1 cellular context compared by ENCODE assay signal in genomic region chr18:11851156-11852047, GRCh38.
TF ChIP-seq lines count a peak whose summit lies in the region.

Gene CHMP1B, plus strand, starts transcription at chr18:11851413. Its CDS starts 99 bp downstream, at chr18:11851512.

TF ChIP-seq in K562, 482 proteins besides CTCF, POLR2A, EP300 and RAD21 (continued from another document and continues in another):
- TF ChIP-seq DMBX1 (CRISPR knock-in tag; IDR thresholded peaks at IDR 0.05; ENCODE audit: borderline replicate concordance) (no peak), RBFOX2 (IDR thresholded peaks at IDR 0.05; ENCODE audit: low read depth, low read length) (peak; percentile 97), FOSL1 (tag; conservative IDR thresholded peaks at IDR 0.05) (peak; percentile 43; the same call in 1 of the 2 replicates), MAZ (CRISPR knock-in tag; conservative IDR thresholded peaks at IDR 0.05 in 1 of 2, IDR thresholded peaks at IDR 0.05 in 1 of 2) (peak; percentile 77 to 85; a peak in 3 of 4 replicates), EHMT2 (IDR thresholded peaks at IDR 0.05) (no peak), ZFP30 (CRISPR knock-in tag; IDR thresholded peaks at IDR 0.05; ENCODE audit: borderline replicate concordance) (no peak), ELF2 (CRISPR knock-in tag; IDR thresholded peaks at IDR 0.05) (peak; percentile 99), SP2 (IDR thresholded peaks at IDR 0.05; ENCODE audit: extremely low read depth, low read depth, low read length, poor library complexity, severe bottlenecking) (no peak), ZNF431 (CRISPR knock-in tag; IDR thresholded peaks at IDR 0.05) (no peak), PRDM10 (IDR thresholded peaks at IDR 0.05; ENCODE audit: partially characterized antibody) (peak; percentile 69), ZNF507 (tag; conservative IDR thresholded peaks at IDR 0.05) (no peak), BMI1 (IDR thresholded peaks at IDR 0.05; ENCODE audit: low read length) (no peak), MAFF (IDR thresholded peaks at IDR 0.05; ENCODE audit: low read length) (no peak), POLR2H (tag; IDR thresholded peaks at IDR 0.05; ENCODE audit: low read depth) (peak; percentile 91), MLX (CRISPR knock-in tag; conservative IDR thresholded peaks at IDR 0.05) (0 out of 4 replicates have a peak, but pooled peaks of 1 of the 2 experiments have one; percentile 53), CBX2 (IDR thresholded peaks at IDR 0.05; ENCODE audit: insufficient read depth, low read length, poor library complexity, severe bottlenecking) (no peak), YY1 (IDR thresholded peaks at IDR 0.05; ENCODE audit: borderline replicate concordance in 1 of 3, control insufficient read depth in 1 of 3, extremely low read depth in 1 of 3, insufficient read depth in 3 of 3, insufficient read length in 1 of 3, insufficient replicate concordance in 2 of 3, low read depth in 1 of 3, low read length in 2 of 3) (peak in 2 of 3 experiments; percentile 77 to 88), SIX5 (IDR thresholded peaks at IDR 0.05; ENCODE audit: borderline replicate concordance in 1 of 2, insufficient read depth in 1 of 2, low read depth in 1 of 2, low read length in 2 of 2) (peak; percentile 19 to 33; a peak in 2 of 4 replicates), CSDE1 (IDR thresholded peaks at IDR 0.05) (peak in 1 of 2 experiments; percentile 68; a peak in 2 of 4 replicates), ZNF592 (IDR thresholded peaks at IDR 0.05) (no peak), TFAP4 (CRISPR knock-in tag; IDR thresholded peaks at IDR 0.05; ENCODE audit: borderline replicate concordance) (peak; percentile 61; the same call in 1 of the 2 replicates), GABPB1 (CRISPR knock-in tag; IDR thresholded peaks at IDR 0.05) (peak; percentile 71; the same call in 1 of the 2 replicates), SETDB1 (IDR thresholded peaks at IDR 0.05; ENCODE audit: low read length) (no peak), MYC (IDR thresholded peaks at IDR 0.05; ENCODE audit: low read depth, low read length) (peak; percentile 75), MYC (CRISPR knock-in tag; IDR thresholded peaks at IDR 0.05; ENCODE audit: borderline replicate concordance, low read depth) (no peak), JUNB (CRISPR knock-in tag; conservative IDR thresholded peaks at IDR 0.05) (peak; percentile 83), GMEB1 (CRISPR knock-in tag; IDR thresholded peaks at IDR 0.05) (peak; percentile 98), SMARCC2 (IDR thresholded peaks at IDR 0.05; ENCODE audit: low read depth) (no peak)
- TF ChIP-seq, protein P1, sequence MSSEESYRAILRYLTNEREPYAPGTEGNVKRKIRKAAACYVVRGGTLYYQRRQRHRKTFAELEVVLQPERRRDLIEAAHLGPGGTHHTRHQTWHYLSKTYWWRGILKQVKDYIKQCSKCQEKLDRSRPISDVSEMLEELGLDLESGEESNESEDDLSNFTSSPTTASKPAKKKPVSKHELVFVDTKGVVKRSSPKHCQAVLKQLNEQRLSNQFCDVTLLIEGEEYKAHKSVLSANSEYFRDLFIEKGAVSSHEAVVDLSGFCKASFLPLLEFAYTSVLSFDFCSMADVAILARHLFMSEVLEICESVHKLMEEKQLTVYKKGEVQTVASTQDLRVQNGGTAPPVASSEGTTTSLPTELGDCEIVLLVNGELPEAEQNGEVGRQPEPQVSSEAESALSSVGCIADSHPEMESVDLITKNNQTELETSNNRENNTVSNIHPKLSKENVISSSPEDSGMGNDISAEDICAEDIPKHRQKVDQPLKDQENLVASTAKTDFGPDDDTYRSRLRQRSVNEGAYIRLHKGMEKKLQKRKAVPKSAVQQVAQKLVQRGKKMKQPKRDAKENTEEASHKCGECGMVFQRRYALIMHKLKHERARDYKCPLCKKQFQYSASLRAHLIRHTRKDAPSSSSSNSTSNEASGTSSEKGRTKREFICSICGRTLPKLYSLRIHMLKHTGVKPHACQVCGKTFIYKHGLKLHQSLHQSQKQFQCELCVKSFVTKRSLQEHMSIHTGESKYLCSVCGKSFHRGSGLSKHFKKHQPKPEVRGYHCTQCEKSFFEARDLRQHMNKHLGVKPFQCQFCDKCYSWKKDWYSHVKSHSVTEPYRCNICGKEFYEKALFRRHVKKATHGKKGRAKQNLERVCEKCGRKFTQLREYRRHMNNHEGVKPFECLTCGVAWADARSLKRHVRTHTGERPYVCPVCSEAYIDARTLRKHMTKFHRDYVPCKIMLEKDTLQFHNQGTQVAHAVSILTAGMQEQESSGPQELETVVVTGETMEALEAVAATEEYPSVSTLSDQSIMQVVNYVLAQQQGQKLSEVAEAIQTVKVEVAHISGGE (CRISPR knock-in tag; IDR thresholded peaks at IDR 0.05), result peak in 1 of 3 experiments; percentile 54; a peak in 1 of 6 replicates
- TF ChIP-seq, protein P2, sequence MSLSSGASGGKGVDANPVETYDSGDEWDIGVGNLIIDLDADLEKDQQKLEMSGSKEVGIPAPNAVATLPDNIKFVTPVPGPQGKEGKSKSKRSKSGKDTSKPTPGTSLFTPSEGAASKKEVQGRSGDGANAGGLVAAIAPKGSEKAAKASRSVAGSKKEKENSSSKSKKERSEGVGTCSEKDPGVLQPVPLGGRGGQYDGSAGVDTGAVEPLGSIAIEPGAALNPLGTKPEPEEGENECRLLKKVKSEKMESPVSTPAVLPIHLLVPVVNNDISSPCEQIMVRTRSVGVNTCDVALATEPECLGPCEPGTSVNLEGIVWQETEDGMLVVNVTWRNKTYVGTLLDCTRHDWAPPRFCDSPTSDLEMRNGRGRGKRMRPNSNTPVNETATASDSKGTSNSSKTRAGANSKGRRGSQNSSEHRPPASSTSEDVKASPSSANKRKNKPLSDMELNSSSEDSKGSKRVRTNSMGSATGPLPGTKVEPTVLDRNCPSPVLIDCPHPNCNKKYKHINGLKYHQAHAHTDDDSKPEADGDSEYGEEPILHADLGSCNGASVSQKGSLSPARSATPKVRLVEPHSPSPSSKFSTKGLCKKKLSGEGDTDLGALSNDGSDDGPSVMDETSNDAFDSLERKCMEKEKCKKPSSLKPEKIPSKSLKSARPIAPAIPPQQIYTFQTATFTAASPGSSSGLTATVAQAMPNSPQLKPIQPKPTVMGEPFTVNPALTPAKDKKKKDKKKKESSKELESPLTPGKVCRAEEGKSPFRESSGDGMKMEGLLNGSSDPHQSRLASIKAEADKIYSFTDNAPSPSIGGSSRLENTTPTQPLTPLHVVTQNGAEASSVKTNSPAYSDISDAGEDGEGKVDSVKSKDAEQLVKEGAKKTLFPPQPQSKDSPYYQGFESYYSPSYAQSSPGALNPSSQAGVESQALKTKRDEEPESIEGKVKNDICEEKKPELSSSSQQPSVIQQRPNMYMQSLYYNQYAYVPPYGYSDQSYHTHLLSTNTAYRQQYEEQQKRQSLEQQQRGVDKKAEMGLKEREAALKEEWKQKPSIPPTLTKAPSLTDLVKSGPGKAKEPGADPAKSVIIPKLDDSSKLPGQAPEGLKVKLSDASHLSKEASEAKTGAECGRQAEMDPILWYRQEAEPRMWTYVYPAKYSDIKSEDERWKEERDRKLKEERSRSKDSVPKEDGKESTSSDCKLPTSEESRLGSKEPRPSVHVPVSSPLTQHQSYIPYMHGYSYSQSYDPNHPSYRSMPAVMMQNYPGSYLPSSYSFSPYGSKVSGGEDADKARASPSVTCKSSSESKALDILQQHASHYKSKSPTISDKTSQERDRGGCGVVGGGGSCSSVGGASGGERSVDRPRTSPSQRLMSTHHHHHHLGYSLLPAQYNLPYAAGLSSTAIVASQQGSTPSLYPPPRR (CRISPR knock-in tag; IDR thresholded peaks at IDR 0.05; ENCODE audit: borderline replicate concordance), result no peak
- TF ChIP-seq, protein P3, sequence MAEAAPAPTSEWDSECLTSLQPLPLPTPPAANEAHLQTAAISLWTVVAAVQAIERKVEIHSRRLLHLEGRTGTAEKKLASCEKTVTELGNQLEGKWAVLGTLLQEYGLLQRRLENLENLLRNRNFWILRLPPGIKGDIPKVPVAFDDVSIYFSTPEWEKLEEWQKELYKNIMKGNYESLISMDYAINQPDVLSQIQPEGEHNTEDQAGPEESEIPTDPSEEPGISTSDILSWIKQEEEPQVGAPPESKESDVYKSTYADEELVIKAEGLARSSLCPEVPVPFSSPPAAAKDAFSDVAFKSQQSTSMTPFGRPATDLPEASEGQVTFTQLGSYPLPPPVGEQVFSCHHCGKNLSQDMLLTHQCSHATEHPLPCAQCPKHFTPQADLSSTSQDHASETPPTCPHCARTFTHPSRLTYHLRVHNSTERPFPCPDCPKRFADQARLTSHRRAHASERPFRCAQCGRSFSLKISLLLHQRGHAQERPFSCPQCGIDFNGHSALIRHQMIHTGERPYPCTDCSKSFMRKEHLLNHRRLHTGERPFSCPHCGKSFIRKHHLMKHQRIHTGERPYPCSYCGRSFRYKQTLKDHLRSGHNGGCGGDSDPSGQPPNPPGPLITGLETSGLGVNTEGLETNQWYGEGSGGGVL (CRISPR knock-in tag; IDR thresholded peaks at IDR 0.05), result no peak
- TF ChIP-seq, protein P4, sequence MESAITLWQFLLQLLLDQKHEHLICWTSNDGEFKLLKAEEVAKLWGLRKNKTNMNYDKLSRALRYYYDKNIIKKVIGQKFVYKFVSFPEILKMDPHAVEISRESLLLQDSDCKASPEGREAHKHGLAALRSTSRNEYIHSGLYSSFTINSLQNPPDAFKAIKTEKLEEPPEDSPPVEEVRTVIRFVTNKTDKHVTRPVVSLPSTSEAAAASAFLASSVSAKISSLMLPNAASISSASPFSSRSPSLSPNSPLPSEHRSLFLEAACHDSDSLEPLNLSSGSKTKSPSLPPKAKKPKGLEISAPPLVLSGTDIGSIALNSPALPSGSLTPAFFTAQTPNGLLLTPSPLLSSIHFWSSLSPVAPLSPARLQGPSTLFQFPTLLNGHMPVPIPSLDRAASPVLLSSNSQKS (CRISPR knock-in tag; IDR thresholded peaks at IDR 0.05), result no peak
